Comparison of ENCODE assay signal across 1 cellular context in genomic region chr5:142743677-142744441, GRCh38.
TF ChIP-seq lines count a peak whose summit lies in the region.

No MANE protein-coding gene starts in this region.

TF ChIP-seq in SK-N-SH treated with all-trans-retinoic acid at 6 μM for 48 hours, 23 proteins besides CTCF, POLR2A, EP300 and RAD21 (continued from another document):
- TF ChIP-seq ZFP30 (CRISPR knock-in tag; IDR thresholded peaks at IDR 0.05), result no peak
